9 cellular contexts compared by ENCODE assay signal in the genomic region with DNA sequence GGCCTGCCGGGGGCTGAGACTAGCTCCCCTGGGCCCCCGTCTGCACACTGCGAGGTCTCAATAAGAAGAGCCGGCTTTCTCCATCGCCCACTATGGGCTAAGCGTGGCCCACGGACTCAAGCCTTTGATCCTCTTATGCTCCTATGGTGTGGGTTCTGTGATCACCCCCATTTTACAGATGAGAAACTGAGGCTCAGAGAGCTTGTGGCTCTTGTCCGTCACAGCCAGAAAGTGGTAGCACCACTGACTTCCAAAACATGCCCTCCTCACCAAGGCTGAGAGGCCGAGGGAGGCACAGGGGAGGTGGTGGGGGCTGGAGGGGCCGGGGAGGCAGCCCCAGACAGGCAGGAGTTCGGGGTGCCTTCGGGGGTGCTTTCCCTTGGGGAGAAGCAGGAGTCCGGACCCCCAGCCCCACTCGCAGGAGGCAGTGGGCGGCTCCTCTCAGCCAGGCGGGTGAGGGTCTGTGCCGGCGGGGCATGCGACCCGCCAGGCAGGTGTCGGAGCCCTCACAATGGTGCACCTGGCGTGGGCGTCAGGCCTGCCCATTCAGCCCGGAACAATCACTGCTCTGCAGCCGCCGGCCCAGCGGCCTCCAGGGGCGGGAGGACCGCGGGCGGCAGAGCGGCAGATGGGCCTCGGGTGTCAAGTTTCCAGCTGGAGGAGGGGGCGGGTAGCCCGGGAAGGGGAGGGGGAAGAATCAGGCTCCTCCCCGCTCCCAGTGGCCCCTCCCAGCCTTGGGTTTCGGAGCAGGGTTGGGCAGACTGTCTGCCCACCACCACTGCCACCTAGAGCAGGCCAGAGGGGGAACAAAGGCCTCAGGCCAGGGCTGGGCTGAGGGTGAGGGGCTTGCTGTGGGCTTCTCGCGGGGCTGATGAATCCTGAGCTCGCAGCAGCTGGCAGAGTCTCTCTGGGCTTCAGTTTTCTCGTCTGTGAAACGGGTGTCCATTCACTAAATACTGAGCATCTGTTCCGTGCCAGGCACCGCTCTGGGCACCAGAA. TPM values are rescaled to one million over a fixed set of nuclear protein-coding genes. Genes with fewer than 3 reads are reported as not detected.
DNase-seq lines count a peak whose midpoint lies in the region; ATAC-seq, FAIRE-seq and TF ChIP-seq lines count a peak whose summit lies in the region.
"Had no signal": no experiment of that assay in that cellular context is flagged by ENCODE, and none has a peak within 500 bp of the region (broad histone marks: within the 10 kb centered on the region; RNA-seq: fewer than 3 reads in every experiment).

No MANE protein-coding gene starts in this region.

- no peak for ATAC-seq in HG03139 (IDR thresholded peaks at IDR 0.05; ENCODE audit: unreplicated experiment)
- ATAC-seq in HG02610 (IDR thresholded peaks at IDR 0.05; ENCODE audit: unreplicated experiment): no peak

- no peak overlapping the region for H3K4me3 ChIP-seq in fibroblast of the aortic adventitia (ENCODE audit: low read depth, low read length)

- no peak for FAIRE-seq in H54 (lab: Jason Lieb, UNC)

- no peak for TF ChIP-seq CTCF in fibroblast of the aortic adventitia (IDR thresholded peaks at IDR 0.05; ENCODE audit: insufficient read depth, low read length)

- DNase-seq in stimulated activated CD4-positive, alpha-beta T cell treated with anti-CD3 and anti-CD28 coated beads, Interleukin-15, amount 100 ng/mL, for 24 hours: peak; percentile 16
- DNase-seq in stimulated activated CD4-positive, alpha-beta T cell treated with anti-CD3 and anti-CD28 coated beads, Interleukin-4, amount 100 ng/mL, for 1 hour: no peak
- DNase-seq in NCI-H774 (lab: John Stamatoyannopoulos, UW) (peak; percentile 74), fibroblast of the aortic adventitia (ENCODE audit: low read depth) (peak; percentile 8), H54 (ENCODE audit: insufficient read length, low spot score) (no peak)
- DNase-seq in stimulated activated CD8-positive, alpha-beta memory T cell treated with anti-CD3 and anti-CD28 coated beads, Interleukin-4, amount 100 ng/mL, for 48 hours: peak; percentile 29
- DNase-seq: naive B cell had no signal

- no peak for TF ChIP-seq POLR2A in H54 (IDR thresholded peaks at IDR 0.05; ENCODE audit: low read depth, low read length)

RNA-seq across cellular contexts. Expression of gene CASZ1, which starts 39.3 kb away (rescaled TPM):
- 0.09 TPM in 1 of 2 replicates, not detected in the other for total RNA-seq in fibroblast of the aortic adventitia (ENCODE audit: low replicate concordance)

Comparison
In these comparisons a context has a peak if more than half of its experiments do, and no peak if none do; other contexts are left out.
1. DNase-seq: peak in stimulated activated CD4-positive, alpha-beta T cell treated with anti-CD3 and anti-CD28 coated beads, Interleukin-15, amount 100 ng/mL, for 24 hours (single experiment), NCI-H774 (single experiment), fibroblast of the aortic adventitia (single experiment) and stimulated activated CD8-positive, alpha-beta memory T cell treated with anti-CD3 and anti-CD28 coated beads, Interleukin-4, amount 100 ng/mL, for 48 hours (single experiment); none in stimulated activated CD4-positive, alpha-beta T cell treated with anti-CD3 and anti-CD28 coated beads, Interleukin-4, amount 100 ng/mL, for 1 hour (single experiment) and H54 (single experiment).